1 cellular context compared by ENCODE assay signal in genomic region chr14:97456497-97456896, GRCh38.
TF ChIP-seq lines count a peak whose summit lies in the region.

No MANE protein-coding gene starts in this region.

TF ChIP-seq in H1, 55 proteins besides CTCF, POLR2A, EP300 and RAD21 (continued from another document):
- no peak for TF ChIP-seq RBBP5 (IDR thresholded peaks at IDR 0.05; ENCODE audit: borderline replicate concordance, low read depth, low read length)
- no peak for TF ChIP-seq ATF2 (IDR thresholded peaks at IDR 0.05; ENCODE audit: low read length)
- no peak for TF ChIP-seq TEAD4 (IDR thresholded peaks at IDR 0.05; ENCODE audit: low read depth, low read length)
- no peak for TF ChIP-seq KDM4A (IDR thresholded peaks at IDR 0.05; ENCODE audit: low read depth, low read length, severe bottlenecking)
- no peak for TF ChIP-seq KDM5A (IDR thresholded peaks at IDR 0.05; ENCODE audit: low read length)
- no peak for TF ChIP-seq NRF1 (IDR thresholded peaks at IDR 0.05; ENCODE audit: low read depth, low read length)
- no peak for TF ChIP-seq ZNF274 (IDR thresholded peaks at IDR 0.05; ENCODE audit: borderline replicate concordance, extremely low read depth, low read length)
- no peak for TF ChIP-seq SP2 (IDR thresholded peaks at IDR 0.05; ENCODE audit: low read length)
- TF ChIP-seq RXRA (IDR thresholded peaks at IDR 0.05; ENCODE audit: insufficient read depth, low read depth, low read length) = no peak
